In genomic region chr19:54136864-54137113, GRCh38 we compare ENCODE assay signal across 8 cellular contexts. TPM values are rescaled to one million over a fixed set of nuclear protein-coding genes. Genes with fewer than 3 reads are reported as not detected.
DNase-seq lines count a peak whose midpoint lies in the region; ATAC-seq, FAIRE-seq and TF ChIP-seq lines count a peak whose summit lies in the region.

No MANE protein-coding gene starts in this region.

- no peaks in the 10 kb centered on the region for H3K9me3 Mint-ChIP-seq in activated CD8-positive, alpha-beta memory T cell treated with anti-CD3 and anti-CD28 coated beads, Interleukin-2, amount 10 ng/mL, durations not matched to agents 7 days and 5 days (ENCODE audit: low read depth)
- H3K9me3 Mint-ChIP-seq in activated CD8-positive, alpha-beta T cell treated with anti-CD3 and anti-CD28 coated beads for 36 hours, result no peaks in the 10 kb centered on the region

- H3K9me3 ChIP-seq in keratinocyte (ENCODE audit: control insufficient read depth, low read depth, low read length) (no peaks in the 10 kb centered on the region), thymus (ENCODE audit: control insufficient read depth) (peaks cover 2% of the 10 kb centered on the region)

- H4K20me1 ChIP-seq in keratinocyte (ENCODE audit: control insufficient read depth, extremely low read depth, insufficient read depth, low read length), result peaks cover 6% of the 10 kb centered on the region

- H3K36me3 ChIP-seq in keratinocyte (ENCODE audit: control insufficient read depth in 2 of 2, extremely low read depth in 1 of 2, insufficient read depth in 2 of 2, low read length in 2 of 2) (peaks cover 8 to 11% of the 10 kb centered on the region in 2 experiments), thymus (ENCODE audit: control insufficient read depth, insufficient read depth) (peaks cover 27% of the 10 kb centered on the region)

- H3K4me1 Mint-ChIP-seq in activated CD8-positive, alpha-beta memory T cell treated with anti-CD3 and anti-CD28 coated beads, Interleukin-2, amount 10 ng/mL, durations not matched to agents 7 days and 5 days, result peaks cover 37% of the 10 kb centered on the region
- H3K4me1 Mint-ChIP-seq in activated CD8-positive, alpha-beta T cell treated with anti-CD3 and anti-CD28 coated beads for 36 hours (ENCODE audit: low read depth), result peaks cover 42% of the 10 kb centered on the region

- intact Hi-C loops in activated CD8-positive, alpha-beta T cell treated with anti-CD3 and anti-CD28 coated beads for 36 hours (cut with micrococcal nuclease), result loop anchor here (2.0 kb wide), 1 partner anchor 22 kb away; the partner anchor contains the start of genes PRPF31 and TFPT

- H3K4me1 ChIP-seq in keratinocyte (ENCODE audit: control insufficient read depth, extremely low read depth, insufficient read depth, low read length) (peaks cover 21% of the 10 kb centered on the region), thymus (ENCODE audit: control insufficient read depth, insufficient read depth, low read length) (peaks cover 28% of the 10 kb centered on the region)

- under 1% methylated on average over 11 of the region's 11 CpGs for WGBS in thymus

- TF ChIP-seq CTCF in activated CD8-positive, alpha-beta T cell treated with anti-CD3 and anti-CD28 coated beads for 36 hours (IDR thresholded peaks at IDR 0.05), result no peak
- no peak for TF ChIP-seq CTCF in keratinocyte (optimal IDR thresholded peaks at IDR 0.05 in 1 of 3, IDR thresholded peaks at IDR 0.05 in 1 of 3, conservative IDR thresholded peaks at IDR 0.05 in 1 of 3; ENCODE audit: extremely low read depth in 1 of 3, insufficient read depth in 2 of 3, low read length in 3 of 3)

- no peak for DNase-seq in activated CD8-positive, alpha-beta memory T cell treated with anti-CD3 and anti-CD28 coated beads, Interleukin-2, amount 10 ng/mL, durations not matched to agents 7 days and 5 days
- no peak for DNase-seq in activated CD8-positive, alpha-beta memory T cell treated with anti-CD3 and anti-CD28 coated beads, Interleukin-2, amount 50 U/mL, for 48 hours
- no peak for DNase-seq in activated CD8-positive, alpha-beta T cell treated with anti-CD3 and anti-CD28 coated beads for 36 hours
- DNase-seq in keratinocyte (ENCODE audit: low read depth, low spot score), result no peak

- peak overlapping the region; percentile 90 for H3K27ac Mint-ChIP-seq in activated CD8-positive, alpha-beta memory T cell treated with anti-CD3 and anti-CD28 coated beads, Interleukin-2, amount 10 ng/mL, durations not matched to agents 7 days and 5 days
- peak overlapping the region; percentile 70 for H3K27ac Mint-ChIP-seq in activated CD8-positive, alpha-beta T cell treated with anti-CD3 and anti-CD28 coated beads for 36 hours

- dilution Hi-C loops in keratinocyte (cut with MboI; ENCODE audit: extremely low pct_ligation_motif_present, low sequenced_read_pairs), result no loop called here

- CTCF ChIA-PET in activated CD8-positive, alpha-beta memory T cell treated with anti-CD3 and anti-CD28 coated beads, Interleukin-2, amount 10 ng/mL, durations not matched to agents 7 days and 5 days (lab: Charles Lee), result interaction anchor here (0.6 to 3.0 kb wide), 12 partner anchors 12 to 285 kb away, joined by 3 to 17 read pairs (median 4); partner anchors contain the start of genes LENG1, MBOAT7, NDUFA3 and PRPF31
- CTCF ChIA-PET in activated CD8-positive, alpha-beta T cell treated with anti-CD3 and anti-CD28 coated beads for 36 hours (lab: Charles Lee), result interaction anchor here (0.8 to 1.6 kb wide), 4 partner anchors 22 to 113 kb away, joined by 3 to 11 read pairs (median 4); partner anchors contain the start of gene LENG1

- POLR2A ChIA-PET in activated CD8-positive, alpha-beta T cell treated with anti-CD3 and anti-CD28 coated beads for 36 hours (lab: Charles Lee), result interaction anchor here (1.0 to 5.5 kb wide), 8 partner anchors 11 to 91 kb away, joined by 3 to 29 read pairs (median 4); partner anchors contain the start of genes MBOAT7, PRPF31, RPS9 and TFPT

- peak overlapping the region; percentile 78 for H3K9ac ChIP-seq in keratinocyte (ENCODE audit: control insufficient read depth, extremely low read depth, insufficient read depth, low read length)

- peak overlapping the region; percentile 89 for H2AFZ ChIP-seq in keratinocyte (ENCODE audit: control insufficient read depth, low read length)

- no peak for FAIRE-seq in keratinocyte (lab: Jason Lieb, UNC)

- H3K4me3 Mint-ChIP-seq in activated CD8-positive, alpha-beta memory T cell treated with anti-CD3 and anti-CD28 coated beads, Interleukin-2, amount 10 ng/mL, durations not matched to agents 7 days and 5 days, result peak overlapping the region; percentile 80
- peak overlapping the region; percentile 87 for H3K4me3 Mint-ChIP-seq in activated CD8-positive, alpha-beta T cell treated with anti-CD3 and anti-CD28 coated beads for 36 hours

- no peaks in the 10 kb centered on the region for H3K9me1 ChIP-seq in keratinocyte (ENCODE audit: control insufficient read depth, extremely low read depth, insufficient read depth, low read length)

- no peaks in the 10 kb centered on the region for H3K27me3 ChIP-seq in keratinocyte (ENCODE audit: control insufficient read depth, extremely low read depth, insufficient read depth, low read length)
- H3K27me3 ChIP-seq in thymus (ENCODE audit: control insufficient read depth, insufficient read depth), result no peaks in the 10 kb centered on the region

- ATAC-seq in activated CD8-positive, alpha-beta memory T cell treated with anti-CD3 and anti-CD28 coated beads, Interleukin-2, amount 10 ng/mL, durations not matched to agents 7 days and 5 days, result no peak
- ATAC-seq in activated CD8-positive, alpha-beta T cell treated with anti-CD3 and anti-CD28 coated beads for 36 hours, result no peak
- ATAC-seq in HG02588 (IDR thresholded peaks at IDR 0.05; ENCODE audit: unreplicated experiment) (no peak), HG02798 (IDR thresholded peaks at IDR 0.05; ENCODE audit: poor library complexity, unreplicated experiment) (no peak), HG02759 (IDR thresholded peaks at IDR 0.05; ENCODE audit: unreplicated experiment) (no peak)

- H3K36me3 Mint-ChIP-seq in activated CD8-positive, alpha-beta memory T cell treated with anti-CD3 and anti-CD28 coated beads, Interleukin-2, amount 10 ng/mL, durations not matched to agents 7 days and 5 days, result no peaks in the 10 kb centered on the region
- H3K36me3 Mint-ChIP-seq in activated CD8-positive, alpha-beta T cell treated with anti-CD3 and anti-CD28 coated beads for 36 hours (ENCODE audit: low read depth), result peaks cover 15% of the 10 kb centered on the region

- peak overlapping the region; percentile 48 to 91 (median 75) for H3K4me3 ChIP-seq in keratinocyte (ENCODE audit: control insufficient read depth in 2 of 3, extremely low read depth in 1 of 3, insufficient read depth in 2 of 3, low read depth in 1 of 3, low read length in 3 of 3)
- peak overlapping the region; percentile 47 for H3K4me3 ChIP-seq in thymus (ENCODE audit: low read length)

- no peaks in the 10 kb centered on the region for H3K27me3 Mint-ChIP-seq in activated CD8-positive, alpha-beta memory T cell treated with anti-CD3 and anti-CD28 coated beads, Interleukin-2, amount 10 ng/mL, durations not matched to agents 7 days and 5 days
- H3K27me3 Mint-ChIP-seq in activated CD8-positive, alpha-beta T cell treated with anti-CD3 and anti-CD28 coated beads for 36 hours, result no peaks in the 10 kb centered on the region

- peak overlapping the region; percentile 98 for H3K4me2 ChIP-seq in keratinocyte (ENCODE audit: control insufficient read depth, extremely low read depth, insufficient read depth, low read depth, low read length)

- peaks cover 39% of the 10 kb centered on the region for H3K79me2 ChIP-seq in keratinocyte (ENCODE audit: control insufficient read depth, insufficient read depth, low read length)

- H3K27ac ChIP-seq in keratinocyte (ENCODE audit: control insufficient read depth, insufficient read depth, low read length), result peak overlapping the region; percentile 73
- H3K27ac ChIP-seq in thymus (ENCODE audit: low read depth), result peak overlapping the region; percentile 62

RNA-seq across cellular contexts. Expression of gene CNOT3, which starts 0.8 kb away (rescaled TPM):
- total RNA-seq in activated CD8-positive, alpha-beta memory T cell treated with anti-CD3 and anti-CD28 coated beads, Interleukin-2, amount 10 ng/mL, durations not matched to agents 7 days and 5 days, result 10 to 100 TPM; 67.5 to 83.1 TPM
- total RNA-seq in activated CD8-positive, alpha-beta T cell treated with anti-CD3 and anti-CD28 coated beads for 36 hours, result 10 to 100 TPM; 48.8 to 50.7 TPM
- polyA plus RNA-seq in keratinocyte (4.1 to 15.0 TPM (median 8.6 TPM) in 3 replicates), thymus (27.8 TPM)
- polyA plus RNA-seq in keratinocyte (2011; ENCODE audit: low read depth), result 84.3 TPM
- 12.8 and 19.4 TPM in 2 replicates for polyA plus RNA-seq in keratinocyte (2011; cell fraction: cytosol; rRNA removed)
- 27.2 and 33.7 TPM in 2 replicates for polyA plus RNA-seq in keratinocyte (2011; cell fraction: nucleus; rRNA removed)
- 23.1 and 33.5 TPM in 2 replicates for polyA plus RNA-seq in keratinocyte (2012; ENCODE audit: low replicate concordance)
- 5.5 to 53.4 TPM (median 19.0 TPM) in 3 replicates for polyA minus RNA-seq in keratinocyte
- 13.8 TPM for polyA minus RNA-seq in keratinocyte (2011; cell fraction: cytosol; rRNA and poly(A)+ RNA removed)
- polyA minus RNA-seq in keratinocyte (2011; cell fraction: nucleus; rRNA and poly(A)+ RNA removed), result 7.7 and 12.1 TPM in 2 replicates

RNA-seq across cellular contexts. Expression of gene PRPF31, which starts 21.2 kb away (rescaled TPM):
- total RNA-seq in activated CD8-positive, alpha-beta memory T cell treated with anti-CD3 and anti-CD28 coated beads, Interleukin-2, amount 10 ng/mL, durations not matched to agents 7 days and 5 days, result 10 to 100 TPM; 63.6 to 89.0 TPM
- 10 to 100 TPM; 81.1 to 85.2 TPM for total RNA-seq in activated CD8-positive, alpha-beta T cell treated with anti-CD3 and anti-CD28 coated beads for 36 hours
- 25.7 to 56.9 TPM (median 42.2 TPM) in 3 replicates for polyA plus RNA-seq in keratinocyte
- polyA plus RNA-seq in keratinocyte (2011; ENCODE audit: low read depth), result 33.4 TPM
- 31.8 and 39.6 TPM in 2 replicates for polyA plus RNA-seq in keratinocyte (2011; cell fraction: cytosol; rRNA removed)
- 53.0 and 59.8 TPM in 2 replicates for polyA plus RNA-seq in keratinocyte (2011; cell fraction: nucleus; rRNA removed)
- 30.1 and 65.7 TPM in 2 replicates for polyA plus RNA-seq in keratinocyte (2012; ENCODE audit: low replicate concordance)
- 13.7 to 35.2 TPM (median 21.2 TPM) in 3 replicates for polyA minus RNA-seq in keratinocyte
- 24.6 TPM for polyA minus RNA-seq in keratinocyte (2011; cell fraction: cytosol; rRNA and poly(A)+ RNA removed)
- 7.9 and 13.9 TPM in 2 replicates for polyA minus RNA-seq in keratinocyte (2011; cell fraction: nucleus; rRNA and poly(A)+ RNA removed)
- 62.2 TPM for polyA plus RNA-seq in thymus

RNA-seq across cellular contexts. Expression of gene TFPT, which starts 21.3 kb away (rescaled TPM):
- 10 to 100 TPM; 49.4 to 50.5 TPM for total RNA-seq in activated CD8-positive, alpha-beta memory T cell treated with anti-CD3 and anti-CD28 coated beads, Interleukin-2, amount 10 ng/mL, durations not matched to agents 7 days and 5 days
- 10 to 100 TPM; 27.7 to 28.1 TPM for total RNA-seq in activated CD8-positive, alpha-beta T cell treated with anti-CD3 and anti-CD28 coated beads for 36 hours
- polyA plus RNA-seq in keratinocyte, result 6.8 to 9.2 TPM (median 7.8 TPM) in 3 replicates
- polyA plus RNA-seq in keratinocyte (2011; ENCODE audit: low read depth), result 8.0 TPM
- polyA plus RNA-seq in keratinocyte (2011; cell fraction: cytosol; rRNA removed), result 4.3 and 10.8 TPM in 2 replicates
- polyA plus RNA-seq in keratinocyte (2011; cell fraction: nucleus; rRNA removed), result 6.2 and 9.6 TPM in 2 replicates
- 8.1 and 15.5 TPM in 2 replicates for polyA plus RNA-seq in keratinocyte (2012; ENCODE audit: low replicate concordance)
- polyA minus RNA-seq in keratinocyte, result 1.5 to 10.0 TPM (median 1.7 TPM) in 3 replicates
- 9.8 TPM for polyA minus RNA-seq in keratinocyte (2011; cell fraction: cytosol; rRNA and poly(A)+ RNA removed)
- 1.2 and 2.6 TPM in 2 replicates for polyA minus RNA-seq in keratinocyte (2011; cell fraction: nucleus; rRNA and poly(A)+ RNA removed)
- polyA plus RNA-seq in thymus, result 34.3 TPM

RNA-seq across cellular contexts. Expression of gene LENG1, which starts 22.7 kb away (rescaled TPM):
- total RNA-seq in activated CD8-positive, alpha-beta memory T cell treated with anti-CD3 and anti-CD28 coated beads, Interleukin-2, amount 10 ng/mL, durations not matched to agents 7 days and 5 days, result 1 to 10 TPM; 8.0 to 8.6 TPM
- total RNA-seq in activated CD8-positive, alpha-beta T cell treated with anti-CD3 and anti-CD28 coated beads for 36 hours, result 1 to 10 TPM; 3.3 to 4.0 TPM
- 2.0 to 4.0 TPM (median 3.4 TPM) in 3 replicates for polyA plus RNA-seq in keratinocyte
- polyA plus RNA-seq in keratinocyte (2011; ENCODE audit: low read depth), result 5.4 TPM
- polyA plus RNA-seq in keratinocyte (2011; cell fraction: cytosol; rRNA removed), result 1.5 and 3.5 TPM in 2 replicates
- polyA plus RNA-seq in keratinocyte (2011; cell fraction: nucleus; rRNA removed), result 2.4 and 2.6 TPM in 2 replicates
- polyA plus RNA-seq in keratinocyte (2012; ENCODE audit: low replicate concordance), result 4.3 and 7.3 TPM in 2 replicates
- polyA minus RNA-seq in keratinocyte, result 0.16 TPM in 1 of 3 replicates, not detected in the others
- polyA minus RNA-seq in keratinocyte (2011; cell fraction: cytosol; rRNA and poly(A)+ RNA removed), result 1.3 TPM
- 0.32 and 0.62 TPM in 2 replicates for polyA minus RNA-seq in keratinocyte (2011; cell fraction: nucleus; rRNA and poly(A)+ RNA removed)
- polyA plus RNA-seq in thymus, result 11.9 TPM

RNA-seq across cellular contexts. Expression of gene NDUFA3, which starts 34.1 kb away (rescaled TPM):
- total RNA-seq in activated CD8-positive, alpha-beta memory T cell treated with anti-CD3 and anti-CD28 coated beads, Interleukin-2, amount 10 ng/mL, durations not matched to agents 7 days and 5 days, result 100 to 1,000 TPM; 121 to 127 TPM
- 10 to 100 TPM; 94.8 to 96.7 TPM for total RNA-seq in activated CD8-positive, alpha-beta T cell treated with anti-CD3 and anti-CD28 coated beads for 36 hours
- 41.9 to 61.4 TPM (median 44.5 TPM) in 3 replicates for polyA plus RNA-seq in keratinocyte
- polyA plus RNA-seq in keratinocyte (2011; ENCODE audit: low read depth), result 18.1 TPM
- polyA plus RNA-seq in keratinocyte (2011; cell fraction: cytosol; rRNA removed), result 25.0 and 68.9 TPM in 2 replicates
- polyA plus RNA-seq in keratinocyte (2011; cell fraction: nucleus; rRNA removed), result 26.8 and 28.9 TPM in 2 replicates
- 128 and 180 TPM in 2 replicates for polyA plus RNA-seq in keratinocyte (2012; ENCODE audit: low replicate concordance)
- polyA minus RNA-seq in keratinocyte, result 58.9 to 121 TPM (median 93.0 TPM) in 3 replicates
- polyA minus RNA-seq in keratinocyte (2011; cell fraction: cytosol; rRNA and poly(A)+ RNA removed), result 200 TPM
- polyA minus RNA-seq in keratinocyte (2011; cell fraction: nucleus; rRNA and poly(A)+ RNA removed), result 18.5 and 26.4 TPM in 2 replicates
- polyA plus RNA-seq in thymus, result 190 TPM
